In genomic region chr6:23672737-23673136, GRCh38 we compare ENCODE assay signal across 27 cellular contexts.
"Had no signal": no experiment of that assay in that cellular context is flagged by ENCODE, and none has a peak within 500 bp of the region (broad histone marks: within the 10 kb centered on the region; RNA-seq: fewer than 3 reads in every experiment).

No MANE protein-coding gene starts in this region.

- H3K9me3 ChIP-seq: testis, thyroid gland had no signal

- DNase-seq: stimulated activated CD4-positive, alpha-beta T cell treated with anti-CD3 and anti-CD28 coated beads, Interleukin-2, amount 100 ng/mL, for 48 hours; stimulated activated CD4-positive, alpha-beta T cell treated with anti-CD3 and anti-CD28 coated beads, Interleukin-4, amount 100 ng/mL, for 1 hour; stimulated activated CD4-positive, alpha-beta T cell treated with anti-CD3 and anti-CD28 coated beads, Interleukin-4, amount 100 ng/mL, for 24 hours; stimulated activated CD4-positive, alpha-beta T cell treated with anti-CD3 and anti-CD28 coated beads, Interleukin-4, amount 100 ng/mL, for 4 hours; stimulated activated CD8-positive, alpha-beta memory T cell treated with anti-CD3 and anti-CD28 coated beads, Interleukin-4, amount 100 ng/mL, for 48 hours; stimulated activated naive B cell treated with anti-CD40 and anti-IgM and Interleukin-4, amounts not matched to agents 10 μg/mL and 1 μg/mL and 100 μg/mL, for 72 hours; stimulated activated naive CD4-positive, alpha-beta T cell; stimulated activated naive CD4-positive, alpha-beta T cell treated with Interleukin-2 at 50 U/mL for 16 hours; stimulated activated naive CD8-positive, alpha-beta T cell treated with anti-CD3 and anti-CD28 coated beads, Interleukin-15, amount 100 ng/mL, for 72 hours; stimulated activated naive CD8-positive, alpha-beta T cell treated with anti-CD3 and anti-CD28 coated beads, Interleukin-15, Interleukin-2, amounts not matched to agents 100 U/mL and 50 U/mL, for 24 hours; stomach; substantia nigra; testis; thyroid gland; tibial artery; transverse colon; trophoblast cell; upper lobe of left lung; upper lobe of right lung; uterus had no signal

- H3K4me1 ChIP-seq: stomach, suprapubic skin, testis, thyroid gland, tibial artery, tibial nerve, transverse colon, upper lobe of left lung, upper lobe of right lung, uterus, vagina had no signal

- ATAC-seq: stimulated activated effector memory CD8-positive, alpha-beta T cell treated with anti-CD3 and anti-CD28 coated beads, Interleukin-12 subunit alpha, Interleukin-12 subunit beta, amount 100 ng/mL, for 72 hours; stimulated activated memory B cell treated with anti-CD40 and anti-IgM and Interleukin-4, amounts not matched to agents 10 μg/mL and 1 μg/mL and 100 μg/mL, for 72 hours; stimulated activated naive B cell treated with anti-CD40 and anti-IgM and Interleukin-4, amounts not matched to agents 10 μg/mL and 1 μg/mL and 100 μg/mL, for 72 hours; stimulated activated naive CD8-positive, alpha-beta T cell treated with anti-CD3 and anti-CD28 coated beads, Interleukin-15, amount 100 ng/mL, for 72 hours; stimulated activated naive CD8-positive, alpha-beta T cell treated with anti-CD3 and anti-CD28 coated beads, Interleukin-15, Interleukin-2, amounts not matched to agents 100 U/mL and 50 U/mL, for 24 hours; upper lobe of right lung had no signal

- H3K27me3 ChIP-seq: stomach, suprapubic skin, testis, thyroid gland, tibial artery, tibial nerve, transverse colon, upper lobe of left lung, upper lobe of right lung, uterus, vagina had no signal

- H3K4me3 ChIP-seq: stomach, suprapubic skin, testis, thoracic aorta, thyroid gland, tibial artery, tibial nerve, transverse colon, upper lobe of left lung, upper lobe of right lung, uterus, vagina had no signal

- H3K36me3 ChIP-seq: stomach, suprapubic skin, thoracic aorta, thyroid gland, tibial artery, tibial nerve, transverse colon, upper lobe of left lung, upper lobe of right lung, uterus, vagina had no signal

- H3K27ac ChIP-seq: stomach, suprapubic skin, testis, thoracic aorta, thyroid gland, tibial artery, tibial nerve, transverse colon, upper lobe of left lung, upper lobe of right lung, uterus, vagina had no signal

- FAIRE-seq: urothelium cell line had no signal
